Comparison of ENCODE assay signal across 16 cellular contexts in the genomic region with DNA sequence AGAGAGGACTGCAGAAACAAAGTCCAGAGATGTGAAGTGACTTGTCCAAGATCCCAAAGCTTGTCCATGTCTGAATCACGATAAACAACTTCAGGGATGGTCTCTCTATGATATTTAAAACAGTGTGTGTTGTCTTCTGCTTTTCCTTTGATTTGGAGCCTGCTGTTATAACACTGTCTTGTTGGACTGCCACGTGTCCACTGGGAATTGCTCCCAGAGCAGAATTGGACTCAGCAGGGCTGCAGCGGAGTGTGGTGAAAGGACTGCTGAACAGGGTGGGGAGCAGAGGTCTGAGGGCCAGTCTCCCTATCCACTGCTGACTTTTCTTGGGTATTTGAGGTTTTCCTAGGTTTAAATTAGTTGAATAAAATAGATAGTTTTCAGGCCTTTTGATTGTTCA.
"Had no signal": no experiment of that assay in that cellular context is flagged by ENCODE, and none has a peak within 500 bp of the region (broad histone marks: within the 10 kb centered on the region; RNA-seq: fewer than 3 reads in every experiment).

No MANE protein-coding gene starts in this region.

- H3K27me3 Mint-ChIP-seq: activated CD4-positive, alpha-beta T cell treated with anti-CD3 and anti-CD28 coated beads for 36 hours; activated CD8-positive, alpha-beta memory T cell treated with anti-CD3 and anti-CD28 coated beads, Interleukin-2, amount 10 ng/mL, durations not matched to agents 7 days and 5 days; T-helper 17 cell had no signal

- H3K4me3 ChIP-seq: lung had no signal

- H3K9me3 Mint-ChIP-seq: activated CD4-positive, alpha-beta memory T cell treated with anti-CD3 and anti-CD28 coated beads for 36 hours; activated T-helper 2 cell treated with anti-CD3 and anti-CD28 coated beads, Interferon-gamma antibody, Interleukin-2, Interleukin-4, amounts not matched to agents 10 μg/mL and 5 μg/mL and 100 μg/mL, durations not matched to agents 14 hours and 24 hours and 36 hours; naive B cell had no signal

- H3K4me3 Mint-ChIP-seq: activated CD4-positive, alpha-beta memory T cell treated with anti-CD3 and anti-CD28 coated beads for 36 hours; activated CD4-positive, alpha-beta T cell treated with anti-CD3 and anti-CD28 coated beads for 36 hours; activated CD8-positive, alpha-beta memory T cell treated with anti-CD3 and anti-CD28 coated beads, Interleukin-2, amount 10 ng/mL, durations not matched to agents 7 days and 5 days; naive B cell; T-helper 17 cell had no signal

- H3K4me1 Mint-ChIP-seq: naive B cell had no signal

- H3K36me3 Mint-ChIP-seq: activated CD4-positive, alpha-beta memory T cell treated with anti-CD3 and anti-CD28 coated beads for 36 hours; naive B cell had no signal

- H3K27ac Mint-ChIP-seq: activated CD4-positive, alpha-beta memory T cell treated with anti-CD3 and anti-CD28 coated beads for 36 hours; activated CD4-positive, alpha-beta T cell treated with anti-CD3 and anti-CD28 coated beads for 36 hours; activated CD8-positive, alpha-beta memory T cell treated with anti-CD3 and anti-CD28 coated beads, Interleukin-2, amount 10 ng/mL, durations not matched to agents 7 days and 5 days; activated T-helper 2 cell treated with anti-CD3 and anti-CD28 coated beads, Interferon-gamma antibody, Interleukin-2, Interleukin-4, amounts not matched to agents 10 μg/mL and 5 μg/mL and 100 μg/mL, durations not matched to agents 14 hours and 24 hours and 36 hours; naive B cell; T-helper 17 cell had no signal

- DNase-seq: activated CD4-positive, alpha-beta memory T cell treated with anti-CD3 and anti-CD28 coated beads for 36 hours; activated CD4-positive, alpha-beta T cell treated with anti-CD3 and anti-CD28 coated beads for 36 hours; activated CD8-positive, alpha-beta memory T cell treated with anti-CD3 and anti-CD28 coated beads, Interleukin-2, amount 10 ng/mL, durations not matched to agents 7 days and 5 days; activated naive CD4-positive, alpha-beta T cell treated with anti-CD3 and anti-CD28 coated beads, Interleukin-2, amount 50 U/mL, for 16 hours; activated T-cell treated with anti-CD3 and anti-CD28 coated beads, Interleukin-2, amount 50 U/mL, for 1 hour; amniotic stem cell; glutamatergic neuron; kidney; naive B cell; stimulated activated CD4-positive, alpha-beta T cell treated with anti-CD3 and anti-CD28 coated beads, Interleukin-15, amount 100 ng/mL, for 24 hours; stimulated activated CD4-positive, alpha-beta T cell treated with anti-CD3 and anti-CD28 coated beads, Interleukin-4, amount 100 ng/mL, for 1 hour; stimulated activated naive CD4-positive, alpha-beta T cell treated with Interleukin-2 at 50 U/mL for 16 hours; T-helper 17 cell had no signal

- ATAC-seq: activated CD4-positive, alpha-beta T cell treated with anti-CD3 and anti-CD28 coated beads for 36 hours; activated CD8-positive, alpha-beta memory T cell treated with anti-CD3 and anti-CD28 coated beads, Interleukin-2, amount 10 ng/mL, durations not matched to agents 7 days and 5 days; T-helper 17 cell had no signal

- H3K27ac ChIP-seq: parathyroid adenoma had no signal
